17 cellular contexts compared by ENCODE assay signal in the genomic region with DNA sequence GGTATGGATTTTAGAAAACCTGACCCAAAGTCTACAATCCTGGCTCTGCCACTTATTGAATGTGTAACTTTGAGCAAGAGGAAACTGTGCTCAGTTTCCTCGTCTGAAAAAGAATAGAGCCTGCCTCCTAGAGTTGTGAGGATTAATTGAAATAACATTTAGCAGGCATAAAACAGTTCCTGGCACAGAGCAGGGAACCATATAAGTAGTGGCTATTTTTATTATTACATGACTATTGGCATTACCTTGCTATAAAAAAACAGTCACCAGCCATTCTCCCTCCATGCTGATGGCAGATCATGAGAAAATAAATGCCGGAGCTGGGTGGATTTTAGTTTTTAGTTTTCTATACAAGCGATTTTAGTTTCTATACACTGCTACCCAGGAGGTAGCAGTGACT. TPM values are rescaled to one million over a fixed set of nuclear protein-coding genes. Genes with fewer than 3 reads are reported as not detected.
DNase-seq lines count a peak whose midpoint lies in the region; ATAC-seq, FAIRE-seq and TF ChIP-seq lines count a peak whose summit lies in the region.
"Had no signal": no experiment of that assay in that cellular context is flagged by ENCODE, and none has a peak within 500 bp of the region (broad histone marks: within the 10 kb centered on the region; RNA-seq: fewer than 3 reads in every experiment).

No MANE protein-coding gene starts in this region.

- WGBS in GM23248 (ENCODE audit: low coverage in 1 of 2, low lambda C conversion rate in 2 of 2, missing lambda C conversion rate in 2 of 2), 2 experiments: 73 to 76% methylated on average over 3 of the region's 3 CpGs

- H3K27ac Mint-ChIP-seq in astrocyte (ENCODE audit: unreplicated experiment): peak overlapping the region; percentile 89

- H4K20me1 ChIP-seq in GM23248 (ENCODE audit: insufficient read depth): no peaks in the 10 kb centered on the region
- H4K20me1 ChIP-seq in astrocyte (ENCODE audit: insufficient read depth, low read length): no peaks in the 10 kb centered on the region

- H3K9me2 ChIP-seq in GM23248 (ENCODE audit: insufficient read depth): no peaks in the 10 kb centered on the region

- H3K4me2 ChIP-seq in GM23248 (ENCODE audit: unreplicated experiment) (no peak overlapping the region), astrocyte (ENCODE audit: low read length) (peak overlapping the region; percentile 66)

- no peak overlapping the region for H3K9ac ChIP-seq in GM23248
- H3K9ac ChIP-seq in astrocyte (ENCODE audit: low read length): peak overlapping the region; percentile 14
- H3K9ac ChIP-seq in skeletal muscle tissue (ENCODE audit: low read depth in 1 of 3, low read length in 3 of 3): no peak overlapping the region

- H3K9me3 ChIP-seq in GM23248 (ENCODE audit: low read depth): no peaks in the 10 kb centered on the region
- no peaks in the 10 kb centered on the region for H3K9me3 ChIP-seq in astrocyte (ENCODE audit: insufficient read depth, low read depth, low read length)
- no peaks in the 10 kb centered on the region for H3K9me3 ChIP-seq in lower lobe of right lung
- no peaks in the 10 kb centered on the region for H3K9me3 ChIP-seq in skeletal muscle tissue (ENCODE audit: control insufficient read depth in 3 of 3, low read length in 3 of 3)
- no peaks in the 10 kb centered on the region for H3K9me3 ChIP-seq in ascending aorta

- no peaks in the 10 kb centered on the region for H3K27me3 Mint-ChIP-seq in astrocyte (ENCODE audit: low read depth, unreplicated experiment)
- H3K27me3 Mint-ChIP-seq: naive thymus-derived CD8-positive, alpha-beta T cell had no signal

- H3K79me2 ChIP-seq in GM23248 (ENCODE audit: insufficient read depth) (no peaks in the 10 kb centered on the region), astrocyte (ENCODE audit: insufficient read depth, low read length) (peaks cover 16% of the 10 kb centered on the region)

- no peak overlapping the region for H3K27ac ChIP-seq in GM23248
- peak overlapping the region; percentile 55 for H3K27ac ChIP-seq in astrocyte (ENCODE audit: low read depth, low read length)
- peak overlapping the region; percentile 48 for H3K27ac ChIP-seq in lower lobe of right lung
- peak overlapping the region; percentile 17 for H3K27ac ChIP-seq in skeletal muscle tissue (ENCODE audit: low read depth, low read length)
- no peak overlapping the region for H3K27ac ChIP-seq in ascending aorta

- H3K4me3 ChIP-seq in GM23248 (no peak overlapping the region), astrocyte (ENCODE audit: insufficient read depth, low read depth, low read length) (no peak overlapping the region), lower lobe of right lung (no peak overlapping the region), skeletal muscle tissue (ENCODE audit: low read length in 3 of 3) (no peak overlapping the region), ascending aorta (no peak overlapping the region)

- H3K4me1 ChIP-seq in GM23248 (ENCODE audit: insufficient read depth) (peaks cover 26% of the 10 kb centered on the region), astrocyte (ENCODE audit: insufficient read depth, low read length) (peaks cover 35% of the 10 kb centered on the region), lower lobe of right lung (peaks cover 65% of the 10 kb centered on the region), skeletal muscle tissue (ENCODE audit: control insufficient read depth in 3 of 3, insufficient read depth in 3 of 3, low read length in 3 of 3) (peaks cover 17 to 26% (median 21%) of the 10 kb centered on the region in 3 donors), ascending aorta (peaks cover 0 to 5% of the 10 kb centered on the region in 2 donors)

- peaks cover 3% of the 10 kb centered on the region; the same call in 1 of the 2 replicates for H3F3A ChIP-seq in GM23248 (ENCODE audit: insufficient read depth)

- in situ Hi-C loops in GM23248 (cut with MboI): no loop called here

- H3K4me3 Mint-ChIP-seq in astrocyte (ENCODE audit: unreplicated experiment): peak overlapping the region; percentile 50
- H3K4me3 Mint-ChIP-seq: naive thymus-derived CD8-positive, alpha-beta T cell had no signal

- FAIRE-seq in astrocyte (lab: Jason Lieb, UNC): no peak
- FAIRE-seq: endometrium had no signal

- peaks cover 2% of the 10 kb centered on the region for H3K36me3 Mint-ChIP-seq in astrocyte (ENCODE audit: low read depth, unreplicated experiment)

- 0 out of 2 replicates have a peak overlapping the region, but pooled peaks have one; percentile 5 for H2AFZ ChIP-seq in GM23248
- no peak overlapping the region for H2AFZ ChIP-seq in astrocyte (ENCODE audit: low read depth, low read length)

- TF ChIP-seq CTCF in astrocyte (IDR thresholded peaks at IDR 0.05; ENCODE audit: insufficient read depth, low read depth, low read length) (no peak), lower lobe of right lung (IDR thresholded peaks at IDR 0.05) (no peak), ascending aorta (IDR thresholded peaks at IDR 0.05) (no peak)

- H3K4me1 Mint-ChIP-seq in astrocyte (ENCODE audit: low read depth, unreplicated experiment): peaks cover 59% of the 10 kb centered on the region

- no peak for DNase-seq in GM23248
- no peak for DNase-seq in astrocyte (ENCODE audit: low read depth)
- no peak for DNase-seq in lower lobe of right lung
- DNase-seq in NCI-H510A treated with DMSO at 0.1 percent for 48 hours (lab: John Stamatoyannopoulos, UW): no peak
- DNase-seq in ascending aorta (ENCODE audit: low spot score in 2 of 2): no peak
- DNase-seq: activated effector memory CD4-positive, alpha-beta T cell treated with anti-CD3 and anti-CD28 coated beads, Interleukin-2, amount 50 U/mL, for 16 hours; amygdala; foreskin melanocyte; naive thymus-derived CD8-positive, alpha-beta T cell; NCI-H146; NCI-H446; SHP77 treated with DMSO at 0.1 percent for 48 hours; stimulated activated naive CD8-positive, alpha-beta T cell treated with anti-CD3 and anti-CD28 coated beads, Interleukin-15, Interleukin-2, amounts not matched to agents 100 U/mL and 50 U/mL, for 24 hours; T1000 had no signal

- intact Hi-C loops in lower lobe of right lung (cut with DNase I) (no loop called here), ascending aorta (cut with DNase I) (no loop called here)

- no peak for ATAC-seq in lower lobe of right lung
- ATAC-seq in HG02759 (IDR thresholded peaks at IDR 0.05; ENCODE audit: unreplicated experiment): no peak
- ATAC-seq: naive thymus-derived CD8-positive, alpha-beta T cell; stimulated activated naive CD8-positive, alpha-beta T cell treated with anti-CD3 and anti-CD28 coated beads, Interleukin-15, Interleukin-2, amounts not matched to agents 100 U/mL and 50 U/mL, for 24 hours had no signal

- no peaks in the 10 kb centered on the region for H3K27me3 ChIP-seq in GM23248 (replicated peaks; ENCODE audit: insufficient read depth)
- H3K27me3 ChIP-seq in astrocyte (ENCODE audit: insufficient read depth, low read length): no peaks in the 10 kb centered on the region
- H3K27me3 ChIP-seq in lower lobe of right lung (ENCODE audit: low read depth): no peaks in the 10 kb centered on the region
- no peaks in the 10 kb centered on the region for H3K27me3 ChIP-seq in skeletal muscle tissue (ENCODE audit: control insufficient read depth in 3 of 3, insufficient read depth in 3 of 3, low read length in 3 of 3)
- H3K27me3 ChIP-seq in ascending aorta: no peaks in the 10 kb centered on the region

- H3K36me3 ChIP-seq in GM23248 (ENCODE audit: low read depth) (no peaks in the 10 kb centered on the region), astrocyte (ENCODE audit: insufficient read depth, low read length) (no peaks in the 10 kb centered on the region), lower lobe of right lung (no peaks in the 10 kb centered on the region), skeletal muscle tissue (ENCODE audit: control insufficient read depth in 3 of 3, insufficient read depth in 3 of 3, low read length in 3 of 3) (no peaks in the 10 kb centered on the region), ascending aorta (no peaks in the 10 kb centered on the region)

- no peaks in the 10 kb centered on the region for H3K9me3 Mint-ChIP-seq in astrocyte (ENCODE audit: unreplicated experiment)
- H3K9me3 Mint-ChIP-seq: naive thymus-derived CD8-positive, alpha-beta T cell had no signal

RNA-seq across cellular contexts. Expression of gene DOCK9, which starts 5.8 kb away (rescaled TPM):
- 10.7 and 21.2 TPM in 2 replicates for total RNA-seq in GM23248 (2014; rRNA removed; shearing (Covaris generic))
- polyA plus RNA-seq in GM23248 (2016; fragmentation: Nextera tagmentation; extraction: Ambion mirVana): 3.2 and 4.2 TPM in 2 replicates
- 43.5 and 56.3 TPM in 2 replicates for total RNA-seq in astrocyte
- 153 TPM for total RNA-seq in lower lobe of right lung
- total RNA-seq in skeletal muscle tissue: 86.6 TPM
- total RNA-seq in ascending aorta: 88.2 TPM

Comparison
In these comparisons a context has a peak if more than half of its experiments do, and no peak if none do; other contexts are left out.
1. H3K27ac ChIP-seq: peak in astrocyte (single experiment), lower lobe of right lung (single experiment) and skeletal muscle tissue (single experiment); none in GM23248 (single experiment) and ascending aorta (0 of 2).